28 cellular contexts compared by ENCODE assay signal in the genomic region with DNA sequence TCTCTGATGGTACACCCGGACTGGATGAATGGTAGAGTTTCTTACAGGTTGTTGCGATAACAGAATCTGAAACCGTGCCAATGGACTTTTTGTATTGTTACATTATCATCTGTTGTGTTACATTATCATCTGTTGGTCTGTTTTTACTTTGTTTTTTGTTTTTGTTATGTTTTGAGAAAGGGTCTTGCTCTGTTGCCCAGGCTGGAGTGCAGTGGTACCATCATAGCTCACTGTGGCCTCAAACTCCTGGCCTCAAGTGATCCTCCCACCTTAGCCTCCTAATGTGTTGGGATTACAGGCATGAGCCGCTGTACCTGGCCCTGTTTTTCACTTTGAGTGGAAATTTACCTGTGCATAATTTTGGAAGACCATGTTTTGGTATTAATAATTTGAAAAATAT.
"Had no signal": no experiment of that assay in that cellular context is flagged by ENCODE, and none has a peak within 500 bp of the region (broad histone marks: within the 10 kb centered on the region; RNA-seq: fewer than 3 reads in every experiment).

No MANE protein-coding gene starts in this region.

- DNase-seq: stimulated activated CD4-positive, alpha-beta T cell treated with anti-CD3 and anti-CD28 coated beads, Interleukin-2, amount 100 ng/mL, for 48 hours; stimulated activated CD4-positive, alpha-beta T cell treated with anti-CD3 and anti-CD28 coated beads, Interleukin-4, amount 100 ng/mL, for 1 hour; stimulated activated CD4-positive, alpha-beta T cell treated with anti-CD3 and anti-CD28 coated beads, Interleukin-4, amount 100 ng/mL, for 24 hours; stimulated activated CD4-positive, alpha-beta T cell treated with anti-CD3 and anti-CD28 coated beads, Interleukin-4, amount 100 ng/mL, for 4 hours; stimulated activated CD8-positive, alpha-beta memory T cell treated with anti-CD3 and anti-CD28 coated beads, Interleukin-4, amount 100 ng/mL, for 48 hours; stimulated activated naive B cell treated with anti-CD40 and anti-IgM and Interleukin-4, amounts not matched to agents 10 μg/mL and 1 μg/mL and 100 μg/mL, for 72 hours; stimulated activated naive CD4-positive, alpha-beta T cell; stimulated activated naive CD4-positive, alpha-beta T cell treated with Interleukin-2 at 50 U/mL for 16 hours; stimulated activated naive CD8-positive, alpha-beta T cell treated with anti-CD3 and anti-CD28 coated beads, Interleukin-15, amount 100 ng/mL, for 72 hours; stimulated activated naive CD8-positive, alpha-beta T cell treated with anti-CD3 and anti-CD28 coated beads, Interleukin-15, Interleukin-2, amounts not matched to agents 100 U/mL and 50 U/mL, for 24 hours; stomach; substantia nigra; testis; thyroid gland; tibial artery; transverse colon; trophoblast cell; upper lobe of left lung; upper lobe of right lung; uterus had no signal

- H3K4me3 ChIP-seq: stomach, suprapubic skin, testis, thoracic aorta, thyroid gland, tibial artery, tibial nerve, transverse colon, upper lobe of left lung, upper lobe of right lung, uterus, vagina had no signal

- H3K36me3 Mint-ChIP-seq: stimulated activated effector memory CD8-positive, alpha-beta T cell treated with anti-CD3 and anti-CD28 coated beads, Interleukin-12 subunit alpha, Interleukin-12 subunit beta, amount 100 ng/mL, for 72 hours; stimulated activated memory B cell treated with anti-CD40 and anti-IgM and Interleukin-4, amounts not matched to agents 10 μg/mL and 1 μg/mL and 100 μg/mL, for 72 hours; stimulated activated naive B cell treated with anti-CD40 and anti-IgM and Interleukin-4, amounts not matched to agents 10 μg/mL and 1 μg/mL and 100 μg/mL, for 72 hours; type B pancreatic cell had no signal

- H3K4me1 ChIP-seq: stomach, testis, tibial artery, tibial nerve, transverse colon, upper lobe of left lung, upper lobe of right lung, uterus had no signal

- ATAC-seq: stimulated activated effector memory CD8-positive, alpha-beta T cell treated with anti-CD3 and anti-CD28 coated beads, Interleukin-12 subunit alpha, Interleukin-12 subunit beta, amount 100 ng/mL, for 72 hours; stimulated activated memory B cell treated with anti-CD40 and anti-IgM and Interleukin-4, amounts not matched to agents 10 μg/mL and 1 μg/mL and 100 μg/mL, for 72 hours; stimulated activated naive B cell treated with anti-CD40 and anti-IgM and Interleukin-4, amounts not matched to agents 10 μg/mL and 1 μg/mL and 100 μg/mL, for 72 hours; stimulated activated naive CD8-positive, alpha-beta T cell treated with anti-CD3 and anti-CD28 coated beads, Interleukin-15, amount 100 ng/mL, for 72 hours; stimulated activated naive CD8-positive, alpha-beta T cell treated with anti-CD3 and anti-CD28 coated beads, Interleukin-15, Interleukin-2, amounts not matched to agents 100 U/mL and 50 U/mL, for 24 hours; upper lobe of right lung had no signal

- H3K27me3 ChIP-seq: testis, thyroid gland, vagina had no signal

- H3K9me3 ChIP-seq: suprapubic skin, testis, thyroid gland, upper lobe of right lung, uterus, vagina had no signal

- H3K27ac Mint-ChIP-seq: stimulated activated effector memory CD8-positive, alpha-beta T cell treated with anti-CD3 and anti-CD28 coated beads, Interleukin-12 subunit alpha, Interleukin-12 subunit beta, amount 100 ng/mL, for 72 hours; stimulated activated memory B cell treated with anti-CD40 and anti-IgM and Interleukin-4, amounts not matched to agents 10 μg/mL and 1 μg/mL and 100 μg/mL, for 72 hours; stimulated activated naive B cell treated with anti-CD40 and anti-IgM and Interleukin-4, amounts not matched to agents 10 μg/mL and 1 μg/mL and 100 μg/mL, for 72 hours; stimulated activated naive CD8-positive, alpha-beta T cell treated with anti-CD3 and anti-CD28 coated beads, Interleukin-15, amount 100 ng/mL, for 72 hours; stimulated activated naive CD8-positive, alpha-beta T cell treated with anti-CD3 and anti-CD28 coated beads, Interleukin-15, Interleukin-2, amounts not matched to agents 100 ng/mL and 50 ng/mL, for 24 hours; type B pancreatic cell had no signal

- H3K27me3 Mint-ChIP-seq: stimulated activated memory B cell treated with anti-CD40 and anti-IgM and Interleukin-4, amounts not matched to agents 10 μg/mL and 1 μg/mL and 100 μg/mL, for 72 hours; stimulated activated naive CD8-positive, alpha-beta T cell treated with anti-CD3 and anti-CD28 coated beads, Interleukin-15, amount 100 ng/mL, for 72 hours; stimulated activated naive CD8-positive, alpha-beta T cell treated with anti-CD3 and anti-CD28 coated beads, Interleukin-15, Interleukin-2, amounts not matched to agents 100 ng/mL and 50 ng/mL, for 24 hours had no signal

- H3K36me3 ChIP-seq: stomach, suprapubic skin, thoracic aorta, thyroid gland, tibial artery, tibial nerve, transverse colon, upper lobe of left lung, upper lobe of right lung, uterus, vagina had no signal

- H3K27ac ChIP-seq: stomach, suprapubic skin, testis, thoracic aorta, thyroid gland, tibial artery, tibial nerve, transverse colon, upper lobe of left lung, upper lobe of right lung, uterus, vagina had no signal

- H3K9me3 Mint-ChIP-seq: stimulated activated effector memory CD8-positive, alpha-beta T cell treated with anti-CD3 and anti-CD28 coated beads, Interleukin-12 subunit alpha, Interleukin-12 subunit beta, amount 100 ng/mL, for 72 hours; stimulated activated memory B cell treated with anti-CD40 and anti-IgM and Interleukin-4, amounts not matched to agents 10 μg/mL and 1 μg/mL and 100 μg/mL, for 72 hours; stimulated activated naive CD8-positive, alpha-beta T cell treated with anti-CD3 and anti-CD28 coated beads, Interleukin-15, amount 100 ng/mL, for 72 hours; stimulated activated naive CD8-positive, alpha-beta T cell treated with anti-CD3 and anti-CD28 coated beads, Interleukin-15, Interleukin-2, amounts not matched to agents 100 ng/mL and 50 ng/mL, for 24 hours; type B pancreatic cell had no signal

- H3K4me3 Mint-ChIP-seq: stimulated activated effector memory CD8-positive, alpha-beta T cell treated with anti-CD3 and anti-CD28 coated beads, Interleukin-12 subunit alpha, Interleukin-12 subunit beta, amount 100 ng/mL, for 72 hours; stimulated activated memory B cell treated with anti-CD40 and anti-IgM and Interleukin-4, amounts not matched to agents 10 μg/mL and 1 μg/mL and 100 μg/mL, for 72 hours; stimulated activated naive B cell treated with anti-CD40 and anti-IgM and Interleukin-4, amounts not matched to agents 10 μg/mL and 1 μg/mL and 100 μg/mL, for 72 hours; stimulated activated naive CD8-positive, alpha-beta T cell treated with anti-CD3 and anti-CD28 coated beads, Interleukin-15, amount 100 ng/mL, for 72 hours; stimulated activated naive CD8-positive, alpha-beta T cell treated with anti-CD3 and anti-CD28 coated beads, Interleukin-15, Interleukin-2, amounts not matched to agents 100 ng/mL and 50 ng/mL, for 24 hours; type B pancreatic cell had no signal
